ENCODE assay signal across 12 cellular contexts in the genomic region with DNA sequence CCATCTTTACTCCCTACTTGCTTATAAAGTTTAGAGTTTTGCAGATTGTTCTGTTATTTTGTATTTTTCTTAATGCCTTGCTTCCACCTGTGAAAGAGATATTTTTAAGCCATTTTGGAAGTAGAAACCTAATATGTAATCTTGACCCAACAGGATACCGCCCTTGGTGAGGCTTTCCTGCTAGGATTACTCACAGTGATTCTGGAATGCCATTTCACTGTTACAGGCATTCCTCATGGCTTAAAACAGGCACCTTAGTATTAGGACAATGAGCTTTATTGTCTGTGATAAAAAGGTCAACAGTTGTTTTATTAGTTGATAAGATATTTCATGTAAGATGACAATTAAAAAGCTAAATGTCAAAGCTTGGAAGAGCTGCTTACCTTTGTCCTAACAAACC. TPM values are rescaled to one million over a fixed set of nuclear protein-coding genes. Genes with fewer than 3 reads are reported as not detected.
DNase-seq lines count a peak whose midpoint lies in the region; ATAC-seq and TF ChIP-seq lines count a peak whose summit lies in the region.
"Had no signal": no experiment of that assay in that cellular context is flagged by ENCODE, and none has a peak within 500 bp of the region (broad histone marks: within the 10 kb centered on the region; RNA-seq: fewer than 3 reads in every experiment).

No MANE protein-coding gene starts in this region.

- intact Hi-C loops in body of pancreas (cut with DNase I) = no loop called here

- peak overlapping the region in 2 of 4 donors; percentile 4 to 58 for H3K27ac ChIP-seq in body of pancreas
- H3K27ac ChIP-seq: esophagus muscularis mucosa had no signal

- WGBS in body of pancreas, 2 donors = 50 to 80% methylated on average over 1 of the region's 1 CpG

- H3K4me1 ChIP-seq in body of pancreas = peaks cover 18% of the 10 kb centered on the region

- peak; percentile 85 for ATAC-seq in body of pancreas
- ATAC-seq in GM21723 (IDR thresholded peaks at IDR 0.05; ENCODE audit: unreplicated experiment) = no peak

- no peaks in the 10 kb centered on the region for H3K27me3 ChIP-seq in body of pancreas
- H3K27me3 ChIP-seq: esophagus muscularis mucosa had no signal

- DNase-seq in AG08395 (ENCODE audit: low spot score) (peak; percentile 36), body of pancreas (no peak), islet precursor cell (peak; percentile 64), T-helper 9 cell (no peak), superior temporal gyrus (ENCODE audit: extremely low spot score) (no peak)
- DNase-seq in activated T-cell treated with anti-CD3 and anti-CD28 coated beads, Interleukin-2, amount 50 U/mL, for 1 hour = no peak
- DNase-seq: activated CD4-positive, alpha-beta T cell treated with anti-CD3 and anti-CD28 coated beads for 4 hours; immature natural killer cell; NCI-H510A had no signal

- H3K9me3 ChIP-seq in body of pancreas = no peaks in the 10 kb centered on the region
- H3K9me3 ChIP-seq: esophagus muscularis mucosa had no signal

- TF ChIP-seq POLR2A in body of pancreas (IDR thresholded peaks at IDR 0.05) = no peak

- TF ChIP-seq EP300 in Ishikawa (IDR thresholded peaks at IDR 0.05; ENCODE audit: borderline replicate concordance) = peak; percentile 93

- no peak for TF ChIP-seq CTCF in body of pancreas (IDR thresholded peaks at IDR 0.05)

- H3K36me3 ChIP-seq in body of pancreas (replicated peaks in 1 of 2; ENCODE audit: insufficient read depth in 1 of 2, low read depth in 2 of 2) = peaks cover 0 to 2% of the 10 kb centered on the region in 2 donors

- TF ChIP-seq RAD21 in Ishikawa (IDR thresholded peaks at IDR 0.05; ENCODE audit: low read depth) = peak; percentile 15; the same call in 1 of the 2 replicates

- no peak overlapping the region for H3K4me3 ChIP-seq in body of pancreas
- H3K4me3 ChIP-seq: esophagus muscularis mucosa had no signal

TF ChIP-seq in Ishikawa, 13 proteins besides CTCF, POLR2A, EP300 and RAD21:
- TF ChIP-seq TCF12 (IDR thresholded peaks at IDR 0.05; ENCODE audit: low read depth) (peak; percentile 91), TAF1 (IDR thresholded peaks at IDR 0.05; ENCODE audit: low read depth) (no peak), EGR1 (IDR thresholded peaks at IDR 0.05) (no peak), NFIC (IDR thresholded peaks at IDR 0.05) (peak; percentile 68), TEAD4 (IDR thresholded peaks at IDR 0.05) (peak; percentile 93), FOXM1 (IDR thresholded peaks at IDR 0.05; ENCODE audit: borderline replicate concordance, low read depth) (peak; percentile 89), CEBPB (IDR thresholded peaks at IDR 0.05) (peak; percentile 51; the same call in 1 of the 2 replicates)

RNA-seq across cellular contexts. Expression of a gene that starts 58.2 kb away (rescaled TPM):
- total RNA-seq in body of pancreas = 10 to 100 TPM; 25.9 to 26.4 TPM

Comparison
In these comparisons a context has a peak if more than half of its experiments do, and no peak if none do; other contexts are left out.
1. DNase-seq: peak in AG08395 (single experiment) and islet precursor cell (single experiment); none in body of pancreas (0 of 4), T-helper 9 cell (single experiment), activated T-cell treated with anti-CD3 and anti-CD28 coated beads, Interleukin-2, amount 50 U/mL, for 1 hour (single experiment) and superior temporal gyrus (single experiment).